In the genomic region with DNA sequence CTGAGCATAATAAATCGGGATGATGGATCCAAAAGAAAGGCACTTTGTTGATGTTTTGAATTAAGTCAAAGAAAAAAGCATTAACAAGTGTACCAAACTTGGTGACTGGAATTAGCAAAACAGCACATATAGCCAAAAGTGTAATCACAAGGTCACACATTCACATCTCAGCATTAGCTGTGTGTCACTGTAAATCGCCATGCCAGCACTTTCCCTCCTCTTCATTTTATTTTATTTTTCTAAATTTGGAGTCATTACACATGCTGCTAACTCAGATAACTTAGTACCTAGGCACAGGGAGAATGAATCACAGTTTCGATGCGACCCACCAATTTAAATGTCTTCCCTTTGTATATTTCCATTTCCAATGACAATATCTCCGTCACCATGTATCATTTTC, we compare ENCODE assay signal across 3 cellular contexts.
A peak's percentile ranks its signal among the peaks of the same experiment; 100 is the strongest.
TF ChIP-seq lines count a peak whose summit lies in the region.

No MANE protein-coding gene starts in this region.

TF ChIP-seq in HepG2, 621 proteins besides CTCF, POLR2A, EP300 and RAD21:
- no peak for TF ChIP-seq ZNF781 (CRISPR knock-in tag; IDR thresholded peaks at IDR 0.05; ENCODE audit: borderline replicate concordance, not compliant biosample characterization)
- TF ChIP-seq MAFK (conservative IDR thresholded peaks at IDR 0.05 in 1 of 2, IDR thresholded peaks at IDR 0.05 in 1 of 2; ENCODE audit: low read length in 2 of 2) = peak; percentile 70 to 80; a peak in 3 of 4 replicates
- TF ChIP-seq HOXD1 (CRISPR knock-in tag; IDR thresholded peaks at IDR 0.05) = no peak
- TF ChIP-seq MAFF (IDR thresholded peaks at IDR 0.05; ENCODE audit: low read depth, low read length) = peak; percentile 61; the same call in 1 of the 2 replicates
- no peak for TF ChIP-seq ZNF766 (CRISPR knock-in tag; IDR thresholded peaks at IDR 0.05; ENCODE audit: borderline replicate concordance)

TF ChIP-seq in GM12891, 5 proteins besides CTCF, POLR2A, EP300 and RAD21:
- no peak for TF ChIP-seq PAX5 (IDR thresholded peaks at IDR 0.05; ENCODE audit: insufficient read depth, low read length, severe bottlenecking)
- no peak for TF ChIP-seq POU2F2 (IDR thresholded peaks at IDR 0.05; ENCODE audit: low read depth, low read length)
- no peak for TF ChIP-seq SPI1 (IDR thresholded peaks at IDR 0.05; ENCODE audit: low read depth, low read length)
- no peak for TF ChIP-seq POLR2AphosphoS5 (IDR thresholded peaks at IDR 0.05; ENCODE audit: low read depth, low read length)
- TF ChIP-seq TAF1 (IDR thresholded peaks at IDR 0.05; ENCODE audit: low read depth, low read length) = no peak

TF ChIP-seq in IMR-90, 13 proteins besides CTCF, POLR2A, EP300 and RAD21:
- TF ChIP-seq, protein P1, sequence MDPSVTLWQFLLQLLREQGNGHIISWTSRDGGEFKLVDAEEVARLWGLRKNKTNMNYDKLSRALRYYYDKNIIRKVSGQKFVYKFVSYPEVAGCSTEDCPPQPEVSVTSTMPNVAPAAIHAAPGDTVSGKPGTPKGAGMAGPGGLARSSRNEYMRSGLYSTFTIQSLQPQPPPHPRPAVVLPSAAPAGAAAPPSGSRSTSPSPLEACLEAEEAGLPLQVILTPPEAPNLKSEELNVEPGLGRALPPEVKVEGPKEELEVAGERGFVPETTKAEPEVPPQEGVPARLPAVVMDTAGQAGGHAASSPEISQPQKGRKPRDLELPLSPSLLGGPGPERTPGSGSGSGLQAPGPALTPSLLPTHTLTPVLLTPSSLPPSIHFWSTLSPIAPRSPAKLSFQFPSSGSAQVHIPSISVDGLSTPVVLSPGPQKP (IDR thresholded peaks at IDR 0.05; ENCODE audit: borderline replicate concordance, low read depth, low read length) = no peak
- TF ChIP-seq MAZ (IDR thresholded peaks at IDR 0.05; ENCODE audit: borderline replicate concordance, low read depth, low read length) (no peak), MXI1 (IDR thresholded peaks at IDR 0.05; ENCODE audit: borderline replicate concordance, low read depth, low read length) (no peak), MAFK (IDR thresholded peaks at IDR 0.05; ENCODE audit: low read depth, low read length) (0 out of 2 replicates have a peak, but pooled peaks have one; percentile 14), NFE2L2 (IDR thresholded peaks at IDR 0.05; ENCODE audit: low read depth, low read length) (no peak)
